18 cellular contexts compared by ENCODE assay signal in the genomic region with DNA sequence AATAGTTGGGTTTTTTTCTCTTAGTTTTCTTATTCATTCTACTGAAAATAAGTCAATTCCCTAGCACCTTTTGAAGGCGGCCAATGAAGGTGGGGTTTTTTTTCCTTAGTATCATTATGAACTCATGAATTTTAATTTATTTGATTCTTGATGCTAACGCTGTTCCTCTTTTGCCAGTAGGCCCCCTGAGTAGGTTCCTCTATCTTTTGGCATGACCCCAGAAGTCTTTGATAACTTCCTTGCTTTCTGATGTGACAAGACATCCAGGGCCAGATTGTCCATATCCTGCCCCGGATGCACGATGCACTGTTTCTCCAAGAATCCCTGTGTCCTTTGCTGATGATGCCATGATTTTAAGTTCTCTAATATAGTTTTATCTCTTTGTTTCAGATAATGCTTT.
"Had no signal": no experiment of that assay in that cellular context is flagged by ENCODE, and none has a peak within 500 bp of the region (broad histone marks: within the 10 kb centered on the region; RNA-seq: fewer than 3 reads in every experiment).

No MANE protein-coding gene starts in this region.

- H3K27ac ChIP-seq: adrenal gland, gastroesophageal sphincter, heart left ventricle, left ventricle myocardium inferior, psoas muscle, thyroid gland had no signal

- H3K27me3 ChIP-seq: adrenal gland, gastroesophageal sphincter, heart left ventricle, thyroid gland had no signal

- H3K36me3 ChIP-seq: adrenal gland, gastroesophageal sphincter, heart left ventricle, left ventricle myocardium inferior, thyroid gland had no signal

- DNase-seq: activated CD4-positive, alpha-beta memory T cell treated with anti-CD3 and anti-CD28 coated beads for 36 hours; activated CD4-positive, alpha-beta T cell treated with anti-CD3 and anti-CD28 coated beads for 36 hours; activated gamma-delta T cell treated with Interleukin-2 at 50 U/mL for 16 hours; activated T-cell treated with anti-CD3 and anti-CD28 coated beads for 4 hours; adrenal gland; effector CD4-positive, alpha-beta T cell; heart left ventricle; left ventricle myocardium inferior; mammary epithelial cell; psoas muscle; right cardiac atrium; stimulated activated CD4-positive, alpha-beta T cell treated with anti-CD3 and anti-CD28 coated beads, Interleukin-2, amount 100 ng/mL, for 24 hours; stimulated activated naive CD4-positive, alpha-beta T cell treated with Interleukin-2 at 50 U/mL for 16 hours; thyroid gland had no signal

- H3K4me3 ChIP-seq: adrenal gland, gastroesophageal sphincter, heart left ventricle, left ventricle myocardium inferior, psoas muscle, thyroid gland had no signal

- H3K9me3 ChIP-seq: adrenal gland, psoas muscle, thyroid gland had no signal

- ATAC-seq: activated CD4-positive, alpha-beta T cell treated with anti-CD3 and anti-CD28 coated beads for 36 hours; activated naive CD4-positive, alpha-beta T cell treated with anti-CD3 and anti-CD28 coated beads, Interleukin-2, amount 50 U/mL, for 72 hours; esophagus mucosa; gastroesophageal sphincter; heart left ventricle; psoas muscle; right cardiac atrium; WTC11 had no signal

- H3K4me1 ChIP-seq: adrenal gland, psoas muscle, thyroid gland had no signal
